ENCODE assay signal across 24 cellular contexts in genomic region chr3:111986800-111987199, GRCh38. TPM values are rescaled to one million over a fixed set of nuclear protein-coding genes. Genes with fewer than 3 reads are reported as not detected.
"Had no signal": no experiment of that assay in that cellular context is flagged by ENCODE, and none has a peak within 500 bp of the region (broad histone marks: within the 10 kb centered on the region; RNA-seq: fewer than 3 reads in every experiment).

No MANE protein-coding gene starts in this region.

- H3K9me3 Mint-ChIP-seq: activated naive CD4-positive, alpha-beta T cell treated with anti-CD3 and anti-CD28 coated beads, Interleukin-2, amount 50 U/mL, for 72 hours; brain; mesothelial cell of epicardium; stimulated activated naive B cell treated with anti-CD40 and anti-IgM and Interleukin-4, amounts not matched to agents 10 μg/mL and 1 μg/mL and 100 μg/mL, for 72 hours had no signal

- DNase-seq: activated CD4-positive, CD25-positive, alpha-beta regulatory T cell treated with anti-CD3 and anti-CD28 coated beads, Interleukin-2, amount 50 U/mL, for 72 hours; amygdala; central memory CD4-positive, alpha-beta T cell; dorsolateral prefrontal cortex; erythroblast; heart left ventricle; occipital lobe; retina; SJCRH30; spleen; stimulated activated CD4-positive, alpha-beta T cell treated with anti-CD3 and anti-CD28 coated beads, Interleukin-4, amount 100 ng/mL, for 4 hours; stimulated activated naive B cell treated with anti-CD40 and anti-IgM and Interleukin-4, amounts not matched to agents 10 μg/mL and 1 μg/mL and 100 μg/mL, for 72 hours; thyroid gland had no signal

- H3K4me1 ChIP-seq: SJCRH30 had no signal

- H3K27ac Mint-ChIP-seq: mesothelial cell of epicardium; stimulated activated naive B cell treated with anti-CD40 and anti-IgM and Interleukin-4, amounts not matched to agents 10 μg/mL and 1 μg/mL and 100 μg/mL, for 72 hours had no signal

- H3K4me3 Mint-ChIP-seq: brain; mesothelial cell of epicardium; stimulated activated naive B cell treated with anti-CD40 and anti-IgM and Interleukin-4, amounts not matched to agents 10 μg/mL and 1 μg/mL and 100 μg/mL, for 72 hours had no signal

- H3K4me3 ChIP-seq: dorsolateral prefrontal cortex, gastroesophageal sphincter, heart left ventricle, left lung, SJCRH30, spleen, thyroid gland, vagina had no signal

- H3K27me3 Mint-ChIP-seq: brain; stimulated activated naive B cell treated with anti-CD40 and anti-IgM and Interleukin-4, amounts not matched to agents 10 μg/mL and 1 μg/mL and 100 μg/mL, for 72 hours had no signal

- ATAC-seq: gastroesophageal sphincter; heart left ventricle; left lung; stimulated activated naive B cell treated with anti-CD40 and anti-IgM and Interleukin-4, amounts not matched to agents 10 μg/mL and 1 μg/mL and 100 μg/mL, for 72 hours had no signal

- H3K27me3 ChIP-seq: dorsolateral prefrontal cortex, gastroesophageal sphincter, heart left ventricle, left lung, SJCRH30, spleen, thyroid gland, vagina had no signal

- H3K27ac ChIP-seq: gastroesophageal sphincter, heart left ventricle, left lung, SJCRH30, spleen, thyroid gland, vagina, VCaP had no signal

- H3K9me3 ChIP-seq: gastroesophageal sphincter, heart left ventricle, left lung, SJCRH30, spleen, thyroid gland, vagina had no signal

RNA-seq across cellular contexts. Expression of gene TAGLN3, which starts 11.9 kb away (rescaled TPM):
- total RNA-seq: lung microvascular endothelial cell, posterior vena cava, spleen, subcutaneous adipose tissue had no signal

RNA-seq across cellular contexts. Expression of gene TMPRSS7, which starts 47.7 kb away (rescaled TPM):
- total RNA-seq: activated naive CD4-positive, alpha-beta T cell treated with anti-CD3 and anti-CD28 coated beads, Interleukin-2, amount 50 U/mL, for 72 hours; gastroesophageal sphincter; heart left ventricle; kidney epithelial cell; lung microvascular endothelial cell; mesothelial cell of epicardium; posterior vena cava; SJCRH30; spleen; subcutaneous adipose tissue; vagina had no signal
